11 cellular contexts compared by ENCODE assay signal in genomic region chr18:47251289-47252120, GRCh38. TPM values are rescaled to one million over a fixed set of nuclear protein-coding genes. Genes with fewer than 3 reads are reported as not detected.
DNase-seq lines count a peak whose midpoint lies in the region; ATAC-seq, FAIRE-seq and TF ChIP-seq lines count a peak whose summit lies in the region.
"Had no signal": no experiment of that assay in that cellular context is flagged by ENCODE, and none has a peak within 500 bp of the region (broad histone marks: within the 10 kb centered on the region; RNA-seq: fewer than 3 reads in every experiment).

SKOR2 (minus strand) TSS chr18:47251660; CDS start chr18:47249183, 2,477 bp downstream.

- TF ChIP-seq EP300 in K562 (IDR thresholded peaks at IDR 0.05; ENCODE audit: low read length) = no peak

- H2AFZ ChIP-seq in GM23338 (no peak within 1 kb of the TSS), K562 (ENCODE audit: low read depth, low read length) (no peak within 1 kb of the TSS), neuron (ENCODE audit: low read depth, low read length) (no peak within 1 kb of the TSS)

- WGBS in K562 (ENCODE audit: insufficient coverage, low coverage, missing lambda C conversion rate) = 8% methylated on average over 35 of the region's 55 CpGs

- no peaks in the 10 kb centered on the region for H3K9me1 ChIP-seq in K562 (ENCODE audit: control insufficient read depth, insufficient read depth, low read length)

- H3K9me3 Mint-ChIP-seq in GM23338 = peaks cover 9% of the 10 kb centered on the region

- peaks cover 8% of the 10 kb centered on the region; the same call in 2 of the 3 replicates for H3K36me3 Mint-ChIP-seq in GM23338 (ENCODE audit: low read depth)

- H3K27me3 ChIP-seq in GM23338 (ENCODE audit: insufficient read depth) (peaks cover 91% of the 10 kb centered on the region), K562 (ENCODE audit: control insufficient read depth in 2 of 2, insufficient read depth in 2 of 2, low read length in 2 of 2) (peaks cover 2 to 37% of the 10 kb centered on the region in 2 experiments; a peak in 3 of 5 replicates), neuron (ENCODE audit: insufficient read depth, low read length) (peaks cover 96% of the 10 kb centered on the region)

- H3K9me3 ChIP-seq in K562 (replicated peaks; ENCODE audit: control insufficient read depth, insufficient read depth, low read depth, low read length) (no peaks in the 10 kb centered on the region), neuron (ENCODE audit: low read length) (peaks cover 10% of the 10 kb centered on the region)
- H3K9me3 ChIP-seq: tibial artery had no signal

- H3K4me3 Mint-ChIP-seq in GM23338 = peak within 1 kb of the TSS; percentile 70

- H3K27ac ChIP-seq in GM23338 (ENCODE audit: low read depth) = no peak within 1 kb of the TSS
- H3K27ac ChIP-seq in K562 (ENCODE audit: extremely low read depth, low read depth, low read length) = no peak within 1 kb of the TSS
- H3K27ac ChIP-seq: tibial artery had no signal

- H3K4me1 ChIP-seq in GM23338 (ENCODE audit: insufficient read depth) (peaks cover 72% of the 10 kb centered on the region), K562 (replicated peaks in 1 of 2; ENCODE audit: control insufficient read depth in 2 of 2, insufficient read depth in 2 of 2, low read length in 2 of 2) (peaks cover 0 to 5% of the 10 kb centered on the region in 2 experiments; a peak in 1 of 5 replicates), neuron (ENCODE audit: insufficient read depth, low read length) (peaks cover 5% of the 10 kb centered on the region)

- intact Hi-C loops in K562 (cut with micrococcal nuclease) = no loop called here

- no peak for TF ChIP-seq CTCF in GM23338 (conservative IDR thresholded peaks at IDR 0.05; ENCODE audit: low read depth in 2 of 2)
- no peak for TF ChIP-seq CTCF in K562 (IDR thresholded peaks at IDR 0.05 in 2 of 3, conservative IDR thresholded peaks at IDR 0.05 in 1 of 3; ENCODE audit: insufficient read depth in 2 of 3, low read depth in 1 of 3, low read length in 3 of 3)

- TF ChIP-seq POLR2A in K562 (conservative IDR thresholded peaks at IDR 0.05) = no peak

- no peak for TF ChIP-seq RAD21 in K562 (CRISPR knock-in tag; conservative IDR thresholded peaks at IDR 0.05 in 1 of 2, IDR thresholded peaks at IDR 0.05 in 1 of 2)

- DNase-seq in NCI-H524 (lab: John Stamatoyannopoulos, UW) (peak; percentile 25 to 71), NCI-H524 treated with DMSO at 0.1 percent for 48 hours (lab: John Stamatoyannopoulos, UW) (no peak), GM23338 (ENCODE audit: low spot score) (peak; percentile 75), K562 (ENCODE audit: extremely low read depth in 1 of 4, low spot score in 3 of 4) (peak in 1 of 4 experiments; percentile 2)
- DNase-seq: tibial artery had no signal

- no peak within 1 kb of the TSS for H3K27ac Mint-ChIP-seq in GM23338
- H3K27ac Mint-ChIP-seq: progenitor cell of endocrine pancreas had no signal

- peaks cover 16% of the 10 kb centered on the region; the same call in 1 of the 2 replicates for H4K20me1 ChIP-seq in GM23338 (replicated peaks; ENCODE audit: insufficient read depth)
- H4K20me1 ChIP-seq in K562 (replicated peaks; ENCODE audit: control insufficient read depth, insufficient read depth, low read length) = no peaks in the 10 kb centered on the region

- H3K4me3 ChIP-seq in GM23338 = peak within 1 kb of the TSS; percentile 55
- no peak within 1 kb of the TSS for H3K4me3 ChIP-seq in K562
- H3K4me3 ChIP-seq in neuron (ENCODE audit: low read length) = peak within 1 kb of the TSS; percentile 8
- H3K4me3 ChIP-seq: tibial artery had no signal

- FAIRE-seq in K562 (lab: Jason Lieb, UNC) = no peak

- POLR2A ChIA-PET in K562 (lab: Yijun Ruan, JAX) = no interaction called here

- no peak within 1 kb of the TSS for H3K9ac ChIP-seq in K562 (ENCODE audit: insufficient read depth in 1 of 2, low read depth in 2 of 2, low read length in 2 of 2)

- in situ Hi-C loops in K562 (cut with MboI) = no loop called here

- peak; percentile 10 for ATAC-seq in GM23338
- ATAC-seq in K562 = no peak
- ATAC-seq in GM21529 (IDR thresholded peaks at IDR 0.05; ENCODE audit: unreplicated experiment) = no peak
- no peak for ATAC-seq in GM18861 (IDR thresholded peaks at IDR 0.05; ENCODE audit: unreplicated experiment)
- no peak for ATAC-seq in GM21723 (IDR thresholded peaks at IDR 0.05; ENCODE audit: unreplicated experiment)

- H3K9me2 ChIP-seq in GM23338 (ENCODE audit: insufficient read depth) = no peaks in the 10 kb centered on the region

- no peaks in the 10 kb centered on the region for H3K36me3 ChIP-seq in GM23338 (ENCODE audit: insufficient read depth)
- no peaks in the 10 kb centered on the region for H3K36me3 ChIP-seq in K562 (ENCODE audit: control insufficient read depth, insufficient read depth, low read length)
- H3K36me3 ChIP-seq in neuron (ENCODE audit: insufficient read depth, low read length) = no peaks in the 10 kb centered on the region
- H3K36me3 ChIP-seq: tibial artery had no signal

- peaks cover 86% of the 10 kb centered on the region for H3K27me3 Mint-ChIP-seq in GM23338 (ENCODE audit: insufficient read depth, low read depth, poor library complexity)

- no TSS peak for BruUV-seq in K562 (replicated peaks; lab: Mats Ljungman, UMichigan)

- CTCF ChIA-PET in K562 (lab: Yijun Ruan, JAX; ENCODE audit: low intra/inter-chr PET ratio) = no interaction called here

- H3K4me2 ChIP-seq in GM23338 = peak within 1 kb of the TSS; percentile 83
- no peak within 1 kb of the TSS for H3K4me2 ChIP-seq in K562 (ENCODE audit: insufficient read depth, low read length)

- peaks cover 34% of the 10 kb centered on the region for H3F3A ChIP-seq in GM23338 (replicated peaks; ENCODE audit: low read depth)

- peaks cover 52% of the 10 kb centered on the region for H3K4me1 Mint-ChIP-seq in GM23338

- H3K79me2 ChIP-seq in GM23338 (replicated peaks; ENCODE audit: insufficient read depth) (no peaks in the 10 kb centered on the region), K562 (ENCODE audit: control insufficient read depth, insufficient read depth, low read length) (no peaks in the 10 kb centered on the region)

TF ChIP-seq in GM23338, 12 proteins besides CTCF, POLR2A, EP300 and RAD21:
- peak; percentile 93 for TF ChIP-seq CREB1 (CRISPR knock-in tag; IDR thresholded peaks at IDR 0.05; ENCODE audit: low read depth)
- no peak for TF ChIP-seq ZNF331 (CRISPR knock-in tag; IDR thresholded peaks at IDR 0.05; ENCODE audit: low read depth)
- no peak for TF ChIP-seq JUNB (IDR thresholded peaks at IDR 0.05; ENCODE audit: unreplicated experiment)
- peak; percentile 97 for TF ChIP-seq EZH2 (IDR thresholded peaks at IDR 0.05; ENCODE audit: low read depth, unreplicated experiment)
- peak; percentile 32 for TF ChIP-seq EZH2phosphoT487 (IDR thresholded peaks at IDR 0.05; ENCODE audit: unreplicated experiment)
- no peak for TF ChIP-seq NANOG (IDR thresholded peaks at IDR 0.05; ENCODE audit: borderline replicate concordance)

TF ChIP-seq in K562, 482 proteins besides CTCF, POLR2A, EP300 and RAD21 (continues in another document):
- TF ChIP-seq, protein P1, sequence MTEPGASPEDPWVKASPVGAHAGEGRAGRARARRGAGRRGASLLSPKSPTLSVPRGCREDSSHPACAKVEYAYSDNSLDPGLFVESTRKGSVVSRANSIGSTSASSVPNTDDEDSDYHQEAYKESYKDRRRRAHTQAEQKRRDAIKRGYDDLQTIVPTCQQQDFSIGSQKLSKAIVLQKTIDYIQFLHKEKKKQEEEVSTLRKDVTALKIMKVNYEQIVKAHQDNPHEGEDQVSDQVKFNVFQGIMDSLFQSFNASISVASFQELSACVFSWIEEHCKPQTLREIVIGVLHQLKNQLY (CRISPR knock-in tag; conservative IDR thresholded peaks at IDR 0.05) = no peak
- TF ChIP-seq ATF3 (IDR thresholded peaks at IDR 0.05) (peak; percentile 63), ATF3 (CRISPR knock-in tag; conservative IDR thresholded peaks at IDR 0.05) (no peak), ATF1 (CRISPR knock-in tag; IDR thresholded peaks at IDR 0.05) (no peak), ATF1 (tag; IDR thresholded peaks at IDR 0.05) (0 out of 2 replicates have a peak, but pooled peaks have one; percentile 30), EHMT2 (IDR thresholded peaks at IDR 0.05) (no peak)

RNA-seq across cellular contexts. Expression of gene SKOR2, which starts in this region (rescaled TPM):
- 0.42 TPM in 1 of 2 replicates, not detected in the other for total RNA-seq in GM23338 (2014; rRNA removed; shearing (Covaris generic))
- 0.10 TPM in 1 of 2 replicates, not detected in the other for polyA plus RNA-seq in GM23338 (2016; fragmentation: Nextera tagmentation; extraction: Ambion mirVana)
- not detected in 2 replicates for total RNA-seq in K562 (2011; cell fraction: chromatin; rRNA removed; ENCODE audit: low replicate concordance)
- not detected in 2 replicates for total RNA-seq in K562 (2011; cell fraction: nucleolus; rRNA removed)
- not detected in 2 replicates for total RNA-seq in K562 (2011; cell fraction: nucleoplasm; rRNA removed)
- not detected in 2 replicates for total RNA-seq in K562 (2014; rRNA removed)
- not detected in 2 replicates for total RNA-seq in K562 (2014; rRNA removed; fragmentation: Illumina TruSeq; extraction: Trizol)
- total RNA-seq in K562 (2015; rRNA removed; fragmentation: Illumina TruSeq; extraction: Trizol) = not detected in 2 replicates
- total RNA-seq in K562 (2021) = not detected in 2 replicates
- polyA plus RNA-seq in K562 (2011; rRNA removed) = not detected in 2 replicates
- not detected in 2 replicates for polyA plus RNA-seq in K562 (2011; cell fraction: cytosol; rRNA removed)
- polyA plus RNA-seq in K562 (2011; cell fraction: nucleus; rRNA removed) = not detected in 2 replicates
- not detected in 2 replicates for polyA plus RNA-seq in K562 (2012)
- polyA plus RNA-seq in K562 (2014; fragmentation: Illumina TruSeq; extraction: Trizol) = not detected in 2 replicates
- polyA plus RNA-seq in K562 (2014; fragmentation: Nextera tagmentation; extraction: Ambion mirVana) = not detected
- not detected in 2 replicates for polyA plus RNA-seq in K562 (2014; rRNA removed)
- not detected in 2 replicates for polyA minus RNA-seq in K562 (2011; rRNA and poly(A)+ RNA removed)
- not detected in 2 replicates for polyA minus RNA-seq in K562 (2011; cell fraction: cytosol; rRNA and poly(A)+ RNA removed)
- not detected in 2 replicates for polyA minus RNA-seq in K562 (2011; cell fraction: nucleus; rRNA and poly(A)+ RNA removed)
- total RNA-seq: activated CD8-positive, alpha-beta memory T cell treated with anti-CD3 and anti-CD28 coated beads for 36 hours; progenitor cell of endocrine pancreas had no signal

Comparison
In these comparisons a context has a peak if more than half of its experiments do, and no peak if none do; other contexts are left out.
1. Peak in DNase-seq, ATAC-seq, H3K4me3 ChIP-seq and H3K4me2 ChIP-seq in GM23338; RNA of the gene not detected or under 1 TPM.